In the genomic region with DNA sequence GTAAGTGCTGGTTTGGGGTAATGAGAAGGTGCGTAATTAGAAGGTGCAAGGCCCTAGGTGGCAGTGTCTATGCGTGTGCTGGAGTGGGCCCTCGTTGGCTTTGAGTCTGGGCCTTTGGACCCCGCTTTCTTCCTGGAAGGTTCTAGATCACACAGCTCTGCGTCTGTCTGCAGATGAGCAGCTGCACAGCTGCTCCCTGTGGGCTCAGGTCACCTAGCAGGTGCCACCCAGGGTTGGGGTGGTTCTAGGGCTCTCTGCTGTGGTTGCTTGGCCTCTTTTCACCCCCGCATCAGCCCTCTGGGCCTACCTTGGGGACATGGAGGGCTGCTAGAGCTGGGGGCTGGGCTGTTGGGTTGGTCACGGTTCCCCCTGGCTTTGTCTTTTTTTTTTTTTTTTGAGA, we compare ENCODE assay signal across 1 cellular context.
TF ChIP-seq lines count a peak whose summit lies in the region.

No MANE protein-coding gene starts in this region.

TF ChIP-seq in H1, 55 proteins besides CTCF, POLR2A, EP300 and RAD21:
- TF ChIP-seq POU5F1 (IDR thresholded peaks at IDR 0.05; ENCODE audit: low read depth, low read length) (no peak), KDM1A (IDR thresholded peaks at IDR 0.05; ENCODE audit: borderline replicate concordance, low read length) (no peak), TCF12 (IDR thresholded peaks at IDR 0.05; ENCODE audit: low read depth, low read length) (no peak), FOSL1 (IDR thresholded peaks at IDR 0.05; ENCODE audit: insufficient read depth, low read depth, low read length) (no peak), KDM5A (IDR thresholded peaks at IDR 0.05; ENCODE audit: low read length) (no peak)
- TF ChIP-seq, protein P1, sequence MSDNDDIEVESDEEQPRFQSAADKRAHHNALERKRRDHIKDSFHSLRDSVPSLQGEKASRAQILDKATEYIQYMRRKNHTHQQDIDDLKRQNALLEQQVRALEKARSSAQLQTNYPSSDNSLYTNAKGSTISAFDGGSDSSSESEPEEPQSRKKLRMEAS (IDR thresholded peaks at IDR 0.05): no peak
TF ChIP-seq in H1: peak in this region for 0.
